In the genomic region with DNA sequence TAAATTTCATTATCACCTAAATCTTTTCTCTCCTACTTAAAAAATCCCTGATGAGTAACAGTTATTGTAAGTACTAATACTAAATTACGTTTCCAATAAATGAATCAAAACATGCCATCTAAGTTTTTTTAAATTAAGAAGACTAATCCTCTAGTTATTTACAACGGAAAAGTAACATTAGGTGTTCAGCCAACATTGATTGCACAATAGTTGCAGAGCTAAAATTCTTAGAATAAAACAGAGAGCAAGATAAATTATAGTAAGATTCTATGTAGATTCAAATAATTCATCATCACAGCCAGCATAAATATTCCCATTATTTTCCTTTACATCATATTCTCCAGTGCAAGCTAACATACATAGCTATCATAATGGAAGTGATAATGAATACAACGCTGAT, we compare ENCODE assay signal across 21 cellular contexts.
A peak's percentile ranks its signal among the peaks of the same experiment; 100 is the strongest.
DNase-seq lines count a peak whose midpoint lies in the region; ATAC-seq and TF ChIP-seq lines count a peak whose summit lies in the region.
"Had no signal": no experiment of that assay in that cellular context is flagged by ENCODE, and none has a peak within 500 bp of the region (broad histone marks: within the 10 kb centered on the region; RNA-seq: fewer than 3 reads in every experiment).

No MANE protein-coding gene starts in this region.

- peaks cover 6% of the 10 kb centered on the region; the same call in 2 of the 3 replicates for H3K9me3 Mint-ChIP-seq in GM23338

- no peaks in the 10 kb centered on the region for H3K79me2 ChIP-seq in GM23338 (replicated peaks; ENCODE audit: insufficient read depth)

- H3K4me1 ChIP-seq in GM23338 (ENCODE audit: insufficient read depth) (peaks cover 17% of the 10 kb centered on the region), skeletal muscle satellite cell (ENCODE audit: control insufficient read depth, insufficient read depth, low read length) (no peaks in the 10 kb centered on the region)
- H3K4me1 ChIP-seq: adrenal gland, esophagus squamous epithelium had no signal

- no peak for ATAC-seq in GM23338
- no peak for ATAC-seq in GM21737 (IDR thresholded peaks at IDR 0.05; ENCODE audit: unreplicated experiment)
- no peak for ATAC-seq in HG03457 (IDR thresholded peaks at IDR 0.05; ENCODE audit: unreplicated experiment)
- ATAC-seq: naive thymus-derived CD8-positive, alpha-beta T cell; stimulated activated naive B cell treated with anti-CD40 and anti-IgM and Interleukin-4, amounts not matched to agents 10 μg/mL and 1 μg/mL and 100 μg/mL, for 72 hours had no signal

- no peaks in the 10 kb centered on the region for H3K27me3 Mint-ChIP-seq in GM23338 (ENCODE audit: insufficient read depth, low read depth, poor library complexity)
- H3K27me3 Mint-ChIP-seq: naive thymus-derived CD8-positive, alpha-beta T cell; stimulated activated naive B cell treated with anti-CD40 and anti-IgM and Interleukin-4, amounts not matched to agents 10 μg/mL and 1 μg/mL and 100 μg/mL, for 72 hours had no signal

- H4K20me1 ChIP-seq in GM23338 (replicated peaks; ENCODE audit: insufficient read depth), result no peaks in the 10 kb centered on the region

- TF ChIP-seq CTCF in GM23338 (conservative IDR thresholded peaks at IDR 0.05; ENCODE audit: low read depth in 2 of 2) (no peak), cardiac fibroblast (IDR thresholded peaks at IDR 0.05; ENCODE audit: low read depth, low read length) (no peak)

- H3K9ac ChIP-seq in skeletal muscle satellite cell (ENCODE audit: low read depth, low read length), result no peak overlapping the region

- no peaks in the 10 kb centered on the region for H3K9me2 ChIP-seq in GM23338 (ENCODE audit: insufficient read depth)

- H3K4me3 ChIP-seq in GM23338 (no peak overlapping the region), cardiac fibroblast (replicated peaks in 1 of 2; ENCODE audit: low read depth in 2 of 2, low read length in 2 of 2) (no peak overlapping the region), skeletal muscle satellite cell (ENCODE audit: low read length) (no peak overlapping the region)
- H3K4me3 ChIP-seq: esophagus squamous epithelium, ovary had no signal

- H3K9me3 ChIP-seq in skeletal muscle satellite cell (replicated peaks; ENCODE audit: low read length), result no peaks in the 10 kb centered on the region
- H3K9me3 ChIP-seq: adrenal gland, ovary had no signal

- H3K36me3 Mint-ChIP-seq in GM23338 (ENCODE audit: low read depth), result peaks cover 5% of the 10 kb centered on the region; the same call in 1 of the 3 replicates
- H3K36me3 Mint-ChIP-seq: CD14-positive monocyte; naive thymus-derived CD8-positive, alpha-beta T cell; stimulated activated naive B cell treated with anti-CD40 and anti-IgM and Interleukin-4, amounts not matched to agents 10 μg/mL and 1 μg/mL and 100 μg/mL, for 72 hours had no signal

- DNase-seq in GM23338 (ENCODE audit: low spot score) (no peak), cardiac fibroblast (ENCODE audit: low read depth in 2 of 2) (peak; percentile 10 to 43), fibroblast of the conjunctiva (ENCODE audit: low read depth) (peak; percentile 18), CD1c-positive myeloid dendritic cell (ENCODE audit: extremely low spot score) (no peak)
- DNase-seq: activated naive CD4-positive, alpha-beta T cell; activated T-cell treated with anti-CD3 and anti-CD28 coated beads, Interleukin-2, amount 50 U/mL, for 24 hours; adrenal gland; EL; esophagus squamous epithelium; head of caudate nucleus; naive thymus-derived CD8-positive, alpha-beta T cell; NCI-H510A; ovary; SHP77 treated with DMSO at 0.1 percent for 48 hours; stimulated activated CD4-positive, alpha-beta T cell treated with anti-CD3 and anti-CD28 coated beads, Interleukin-12 subunit alpha, Interleukin-12 subunit beta, amount 100 ng/mL, for 4 hours; stimulated activated CD4-positive, alpha-beta T cell treated with anti-CD3 and anti-CD28 coated beads, Interleukin-4, amount 100 ng/mL, for 24 hours; stimulated activated naive B cell treated with anti-CD40 and anti-IgM and Interleukin-4, amounts not matched to agents 10 μg/mL and 1 μg/mL and 100 μg/mL, for 72 hours had no signal

- H3K27me3 ChIP-seq in GM23338 (ENCODE audit: insufficient read depth), result no peaks in the 10 kb centered on the region
- no peaks in the 10 kb centered on the region for H3K27me3 ChIP-seq in skeletal muscle satellite cell (ENCODE audit: control insufficient read depth, insufficient read depth, low read length)
- H3K27me3 ChIP-seq: adrenal gland, esophagus squamous epithelium, ovary had no signal

- 0 out of 2 replicates have a peak overlapping the region, but pooled peaks have one; percentile 36 for H3K4me2 ChIP-seq in GM23338
- peak overlapping the region; percentile 69 for H3K4me2 ChIP-seq in skeletal muscle satellite cell (ENCODE audit: low read length)

- 0 out of 2 replicates have a peak overlapping the region, but pooled peaks have one; percentile 62 for H3K27ac ChIP-seq in GM23338 (ENCODE audit: low read depth)
- H3K27ac ChIP-seq: ovary had no signal

- no peaks in the 10 kb centered on the region for H3K36me3 ChIP-seq in GM23338 (ENCODE audit: insufficient read depth)
- H3K36me3 ChIP-seq in skeletal muscle satellite cell (ENCODE audit: insufficient read depth, low read length), result no peaks in the 10 kb centered on the region
- H3K36me3 ChIP-seq: adrenal gland, esophagus squamous epithelium, ovary had no signal

- H3K27ac Mint-ChIP-seq in GM23338, result peak overlapping the region; percentile 52; the same call in 1 of the 2 replicates
- H3K27ac Mint-ChIP-seq: activated T-cell treated with anti-CD3 and anti-CD28 coated beads, Interleukin-2, amount 50 U/mL, for 24 hours; CD14-positive monocyte; naive thymus-derived CD8-positive, alpha-beta T cell; stimulated activated naive B cell treated with anti-CD40 and anti-IgM and Interleukin-4, amounts not matched to agents 10 μg/mL and 1 μg/mL and 100 μg/mL, for 72 hours had no signal

- H3F3A ChIP-seq in GM23338 (replicated peaks; ENCODE audit: low read depth), result no peaks in the 10 kb centered on the region

- H2AFZ ChIP-seq in GM23338, result no peak overlapping the region

- H3K4me3 Mint-ChIP-seq in GM23338, result no peak overlapping the region
- H3K4me3 Mint-ChIP-seq: activated T-cell treated with anti-CD3 and anti-CD28 coated beads, Interleukin-2, amount 50 U/mL, for 24 hours; CD14-positive monocyte; naive thymus-derived CD8-positive, alpha-beta T cell; stimulated activated naive B cell treated with anti-CD40 and anti-IgM and Interleukin-4, amounts not matched to agents 10 μg/mL and 1 μg/mL and 100 μg/mL, for 72 hours had no signal

- H3K4me1 Mint-ChIP-seq in GM23338, result peaks cover 14% of the 10 kb centered on the region; the same call in 2 of the 3 replicates
- H3K4me1 Mint-ChIP-seq: naive thymus-derived CD8-positive, alpha-beta T cell; stimulated activated naive B cell treated with anti-CD40 and anti-IgM and Interleukin-4, amounts not matched to agents 10 μg/mL and 1 μg/mL and 100 μg/mL, for 72 hours had no signal

TF ChIP-seq in GM23338, 12 proteins besides CTCF, POLR2A, EP300 and RAD21 (continues in another document):
- TF ChIP-seq CREB1 (CRISPR knock-in tag; IDR thresholded peaks at IDR 0.05; ENCODE audit: low read depth) (no peak), EZH2 (IDR thresholded peaks at IDR 0.05; ENCODE audit: low read depth, unreplicated experiment) (no peak), POLR2AphosphoS5 (IDR thresholded peaks at IDR 0.05; ENCODE audit: low read depth) (no peak)
- TF ChIP-seq, protein P1, sequence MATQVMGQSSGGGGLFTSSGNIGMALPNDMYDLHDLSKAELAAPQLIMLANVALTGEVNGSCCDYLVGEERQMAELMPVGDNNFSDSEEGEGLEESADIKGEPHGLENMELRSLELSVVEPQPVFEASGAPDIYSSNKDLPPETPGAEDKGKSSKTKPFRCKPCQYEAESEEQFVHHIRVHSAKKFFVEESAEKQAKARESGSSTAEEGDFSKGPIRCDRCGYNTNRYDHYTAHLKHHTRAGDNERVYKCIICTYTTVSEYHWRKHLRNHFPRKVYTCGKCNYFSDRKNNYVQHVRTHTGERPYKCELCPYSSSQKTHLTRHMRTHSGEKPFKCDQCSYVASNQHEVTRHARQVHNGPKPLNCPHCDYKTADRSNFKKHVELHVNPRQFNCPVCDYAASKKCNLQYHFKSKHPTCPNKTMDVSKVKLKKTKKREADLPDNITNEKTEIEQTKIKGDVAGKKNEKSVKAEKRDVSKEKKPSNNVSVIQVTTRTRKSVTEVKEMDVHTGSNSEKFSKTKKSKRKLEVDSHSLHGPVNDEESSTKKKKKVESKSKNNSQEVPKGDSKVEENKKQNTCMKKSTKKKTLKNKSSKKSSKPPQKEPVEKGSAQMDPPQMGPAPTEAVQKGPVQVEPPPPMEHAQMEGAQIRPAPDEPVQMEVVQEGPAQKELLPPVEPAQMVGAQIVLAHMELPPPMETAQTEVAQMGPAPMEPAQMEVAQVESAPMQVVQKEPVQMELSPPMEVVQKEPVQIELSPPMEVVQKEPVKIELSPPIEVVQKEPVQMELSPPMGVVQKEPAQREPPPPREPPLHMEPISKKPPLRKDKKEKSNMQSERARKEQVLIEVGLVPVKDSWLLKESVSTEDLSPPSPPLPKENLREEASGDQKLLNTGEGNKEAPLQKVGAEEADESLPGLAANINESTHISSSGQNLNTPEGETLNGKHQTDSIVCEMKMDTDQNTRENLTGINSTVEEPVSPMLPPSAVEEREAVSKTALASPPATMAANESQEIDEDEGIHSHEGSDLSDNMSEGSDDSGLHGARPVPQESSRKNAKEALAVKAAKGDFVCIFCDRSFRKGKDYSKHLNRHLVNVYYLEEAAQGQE (IDR thresholded peaks at IDR 0.05; ENCODE audit: unreplicated experiment), result no peak
- TF ChIP-seq, protein P2, sequence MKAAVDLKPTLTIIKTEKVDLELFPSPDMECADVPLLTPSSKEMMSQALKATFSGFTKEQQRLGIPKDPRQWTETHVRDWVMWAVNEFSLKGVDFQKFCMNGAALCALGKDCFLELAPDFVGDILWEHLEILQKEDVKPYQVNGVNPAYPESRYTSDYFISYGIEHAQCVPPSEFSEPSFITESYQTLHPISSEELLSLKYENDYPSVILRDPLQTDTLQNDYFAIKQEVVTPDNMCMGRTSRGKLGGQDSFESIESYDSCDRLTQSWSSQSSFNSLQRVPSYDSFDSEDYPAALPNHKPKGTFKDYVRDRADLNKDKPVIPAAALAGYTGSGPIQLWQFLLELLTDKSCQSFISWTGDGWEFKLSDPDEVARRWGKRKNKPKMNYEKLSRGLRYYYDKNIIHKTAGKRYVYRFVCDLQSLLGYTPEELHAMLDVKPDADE (IDR thresholded peaks at IDR 0.05), result no peak

Comparison
In these comparisons a context has a peak if more than half of its experiments do, and no peak if none do; other contexts are left out.
1. DNase-seq: peak in cardiac fibroblast (2 of 2) and fibroblast of the conjunctiva (single experiment); none in GM23338 (single experiment) and CD1c-positive myeloid dendritic cell (single experiment).